Comparison of ENCODE assay signal across 15 cellular contexts in the genomic region with DNA sequence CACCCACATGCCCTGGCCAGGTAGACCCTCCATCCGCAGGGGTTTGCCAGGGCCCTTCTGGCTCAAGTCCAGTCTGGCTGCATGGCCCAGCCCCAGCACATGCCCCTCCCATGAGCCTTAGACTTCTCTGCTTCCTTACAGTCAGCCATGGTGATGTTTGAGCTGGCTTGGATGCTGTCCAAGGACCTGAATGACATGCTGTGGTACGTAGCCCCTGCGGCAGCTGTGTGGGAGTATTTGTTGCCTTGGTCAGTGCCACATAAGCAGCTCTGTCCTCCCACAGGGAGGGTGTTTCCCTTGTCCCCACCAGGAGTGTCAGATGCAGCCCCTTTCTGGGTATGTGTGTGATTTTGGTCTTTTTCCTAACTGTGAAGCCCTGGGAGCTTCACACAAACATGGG. TPM values are rescaled to one million over a fixed set of nuclear protein-coding genes. Genes with fewer than 3 reads are reported as not detected.
DNase-seq lines count a peak whose midpoint lies in the region; ATAC-seq, FAIRE-seq and TF ChIP-seq lines count a peak whose summit lies in the region.
"Had no signal": no experiment of that assay in that cellular context is flagged by ENCODE, and none has a peak within 500 bp of the region (broad histone marks: within the 10 kb centered on the region; RNA-seq: fewer than 3 reads in every experiment).

No MANE protein-coding gene starts in this region.

- H3K4me1 ChIP-seq in SK-N-SH (ENCODE audit: control insufficient read depth in 1 of 2, insufficient read depth in 2 of 2, low read depth in 1 of 2, low read length in 1 of 2) (no peaks in the 10 kb centered on the region), adipocyte (ENCODE audit: control insufficient read depth, insufficient read depth, low read length) (no peaks in the 10 kb centered on the region), gastroesophageal sphincter (no peaks in the 10 kb centered on the region)

- peaks cover 5 to 6% of the 10 kb centered on the region in 2 experiments for H3K36me3 ChIP-seq in SK-N-SH (replicated peaks in 1 of 2; ENCODE audit: control insufficient read depth in 1 of 2, insufficient read depth in 2 of 2, low read length in 1 of 2)
- no peaks in the 10 kb centered on the region for H3K36me3 ChIP-seq in adipocyte (ENCODE audit: control insufficient read depth, insufficient read depth, low read length, severe bottlenecking)
- H3K36me3 ChIP-seq in gastroesophageal sphincter = no peaks in the 10 kb centered on the region

- POLR2A ChIA-PET in SK-N-SH (lab: Yijun Ruan, JAX) = no interaction called here

- H3K9me2 ChIP-seq in SK-N-SH = no peaks in the 10 kb centered on the region

- no peak overlapping the region for H3K9ac ChIP-seq in SK-N-SH
- no peak overlapping the region for H3K9ac ChIP-seq in adipocyte (ENCODE audit: low read length)

- no peak overlapping the region for H3K4me3 Mint-ChIP-seq in CD14-positive monocyte
- H3K4me3 Mint-ChIP-seq: activated CD8-positive, alpha-beta T cell treated with anti-CD3 and anti-CD28 coated beads, Interleukin-2, amount 10 ng/mL, durations not matched to agents 7 days and 5 days; GM23338 had no signal

- 0 out of 3 replicates have a peak, but pooled peaks have one; percentile 52 for ATAC-seq in SK-N-SH treated with all-trans-retinoic acid at 6 μM for 48 hours
- peak; percentile 22 for ATAC-seq in gastroesophageal sphincter
- no peak for ATAC-seq in HG03342 (IDR thresholded peaks at IDR 0.05; ENCODE audit: unreplicated experiment)
- ATAC-seq: activated CD8-positive, alpha-beta T cell treated with anti-CD3 and anti-CD28 coated beads, Interleukin-2, amount 10 ng/mL, durations not matched to agents 7 days and 5 days; GM23338 had no signal

- H3K79me2 ChIP-seq in SK-N-SH (ENCODE audit: insufficient read depth) = no peaks in the 10 kb centered on the region

- peaks cover 13 to 56% of the 10 kb centered on the region in 2 donors for H3K36me3 Mint-ChIP-seq in CD14-positive monocyte

- no peaks in the 10 kb centered on the region for H4K20me1 ChIP-seq in SK-N-SH (ENCODE audit: insufficient read depth)

- no peak overlapping the region for H3K4me3 ChIP-seq in SK-N-SH (ENCODE audit: low read depth in 2 of 2, low read length in 1 of 2)
- no peak overlapping the region for H3K4me3 ChIP-seq in adipocyte (ENCODE audit: low read length)
- H3K4me3 ChIP-seq in gastroesophageal sphincter = no peak overlapping the region
- H3K4me3 ChIP-seq: GM23338 had no signal

- WGBS in SK-N-SH (ENCODE audit: low lambda C conversion rate) = 83% methylated on average over 1 of the region's 3 CpGs
- WGBS in gastroesophageal sphincter (ENCODE audit: low coverage in 1 of 2), 2 donors = 55 to 67% methylated on average over 1 to 2 of the region's 3 CpGs

- no peak for TF ChIP-seq RAD21 in SK-N-SH (IDR thresholded peaks at IDR 0.05; ENCODE audit: low read length)

- peak overlapping the region in 1 of 7 donors; percentile 31 for H3K27ac Mint-ChIP-seq in CD14-positive monocyte
- H3K27ac Mint-ChIP-seq: activated CD8-positive, alpha-beta T cell treated with anti-CD3 and anti-CD28 coated beads, Interleukin-2, amount 10 ng/mL, durations not matched to agents 7 days and 5 days; activated naive CD4-positive, alpha-beta T cell treated with anti-CD3 and anti-CD28 coated beads, Interleukin-2, amount 50 U/mL, for 72 hours; GM23338 had no signal

- FAIRE-seq in urothelium cell line (lab: Jason Lieb, UNC) = peak; percentile 53
- FAIRE-seq: small intestine had no signal

- CTCF ChIA-PET in SK-N-SH (lab: Yijun Ruan, JAX) = interaction anchor here (2.2 kb wide), 1 partner anchor 133 kb away, joined by 8 read pairs; no protein-coding TSS in a partner anchor

- H3K27me3 Mint-ChIP-seq in CD14-positive monocyte (ENCODE audit: low read depth in 3 of 3) = no peaks in the 10 kb centered on the region

- H3K27ac ChIP-seq in SK-N-SH (ENCODE audit: low read depth in 2 of 2, low read length in 1 of 2) = no peak overlapping the region
- H3K27ac ChIP-seq in gastroesophageal sphincter = no peak overlapping the region

- H3K9me3 Mint-ChIP-seq in CD14-positive monocyte = no peaks in the 10 kb centered on the region
- H3K9me3 Mint-ChIP-seq: activated naive CD4-positive, alpha-beta T cell treated with anti-CD3 and anti-CD28 coated beads, Interleukin-2, amount 50 U/mL, for 72 hours; GM23338 had no signal

- TF ChIP-seq EP300 in SK-N-SH (IDR thresholded peaks at IDR 0.05; ENCODE audit: borderline replicate concordance in 1 of 2, low read depth in 1 of 2, low read length in 1 of 2) (no peak), gastroesophageal sphincter (IDR thresholded peaks at IDR 0.05) (no peak)

- TF ChIP-seq CTCF in SK-N-SH (IDR thresholded peaks at IDR 0.05) = no peak
- no peak for TF ChIP-seq CTCF in gastroesophageal sphincter (IDR thresholded peaks at IDR 0.05)
- no peak for TF ChIP-seq CTCF in CD14-positive monocyte (IDR thresholded peaks at IDR 0.05)

- no peak overlapping the region for H2AFZ ChIP-seq in SK-N-SH (ENCODE audit: low read depth)
- H2AFZ ChIP-seq: GM23338 had no signal

- no peak for DNase-seq in SK-N-SH
- peak; percentile 32 for DNase-seq in adipocyte (ENCODE audit: low read depth)
- DNase-seq in urothelium cell line (ENCODE audit: low spot score) = no peak
- DNase-seq in CD14-positive monocyte (ENCODE audit: low spot score) = no peak
- no peak for DNase-seq in amniotic stem cell (lab: John Stamatoyannopoulos, UW)
- DNase-seq: ACHN; activated CD8-positive, alpha-beta T cell treated with anti-CD3 and anti-CD28 coated beads, Interleukin-2, amount 10 ng/mL, durations not matched to agents 7 days and 5 days; effector CD8-positive, alpha-beta T cell; NCI-H510A; small intestine had no signal

- no peaks in the 10 kb centered on the region for H3K9me3 ChIP-seq in SK-N-SH
- no peaks in the 10 kb centered on the region for H3K9me3 ChIP-seq in adipocyte (ENCODE audit: control insufficient read depth, low read length)
- no peaks in the 10 kb centered on the region for H3K9me3 ChIP-seq in gastroesophageal sphincter

- intact Hi-C loops in CD14-positive monocyte (cut with micrococcal nuclease) = loop anchor here in 1 of 2 donors (10.0 kb wide), 1 partner anchor 138 kb away; no protein-coding TSS in a partner anchor

- H3K4me1 Mint-ChIP-seq in CD14-positive monocyte = no peaks in the 10 kb centered on the region
- H3K4me1 Mint-ChIP-seq: GM23338 had no signal

- H3K27me3 ChIP-seq in SK-N-SH (ENCODE audit: insufficient read depth) = no peaks in the 10 kb centered on the region
- no peaks in the 10 kb centered on the region for H3K27me3 ChIP-seq in adipocyte (replicated peaks; ENCODE audit: control insufficient read depth, insufficient read depth, low read length)
- H3K27me3 ChIP-seq in gastroesophageal sphincter = peaks cover 9% of the 10 kb centered on the region

- no peaks in the 10 kb centered on the region for H3F3A ChIP-seq in SK-N-SH (replicated peaks; ENCODE audit: insufficient read depth)

- no peak for TF ChIP-seq POLR2A in gastroesophageal sphincter (IDR thresholded peaks at IDR 0.05)

- no peak overlapping the region for H3K4me2 ChIP-seq in SK-N-SH
- H3K4me2 ChIP-seq: GM23338 had no signal

TF ChIP-seq in SK-N-SH treated with all-trans-retinoic acid at 6 μM for 48 hours, 23 proteins besides CTCF, POLR2A, EP300 and RAD21 (continues in another document):
- TF ChIP-seq TOX (CRISPR knock-in tag; IDR thresholded peaks at IDR 0.05; ENCODE audit: borderline replicate concordance) (no peak), ZFP3 (CRISPR knock-in tag; IDR thresholded peaks at IDR 0.05) (no peak), ZNF70 (CRISPR knock-in tag; IDR thresholded peaks at IDR 0.05) (no peak), TCF4 (CRISPR knock-in tag; IDR thresholded peaks at IDR 0.05; ENCODE audit: borderline replicate concordance) (no peak), BACH2 (CRISPR knock-in tag; IDR thresholded peaks at IDR 0.05; ENCODE audit: borderline replicate concordance) (no peak)

TF ChIP-seq in SK-N-SH, 30 proteins besides CTCF, POLR2A, EP300 and RAD21:
- no peak for TF ChIP-seq MEF2A (IDR thresholded peaks at IDR 0.05; ENCODE audit: borderline replicate concordance, low read depth)

RNA-seq across cellular contexts. Expression of a gene that starts 17.5 kb away (rescaled TPM):
- polyA plus RNA-seq in SK-N-SH (2012; rRNA removed) (23.6 and 26.4 TPM in 2 replicates), CD14-positive monocyte (not detected)
- 21.2 and 22.9 TPM in 2 replicates for polyA plus RNA-seq in SK-N-SH (2012; cell fraction: cytosol; rRNA removed)
- 37.9 and 38.2 TPM in 2 replicates for polyA plus RNA-seq in SK-N-SH (2012; cell fraction: nucleus; rRNA removed)
- 1 to 10 TPM in 1 of 4 donors, not detected in 3; 2.1 TPM for total RNA-seq in gastroesophageal sphincter

RNA-seq across cellular contexts. Expression of a gene that starts 18.3 kb away (rescaled TPM):
- 111 and 122 TPM in 2 replicates for polyA plus RNA-seq in SK-N-SH (2012; rRNA removed)
- 91.4 and 107 TPM in 2 replicates for polyA plus RNA-seq in SK-N-SH (2012; cell fraction: cytosol; rRNA removed)
- polyA plus RNA-seq in SK-N-SH (2012; cell fraction: nucleus; rRNA removed) = 84.4 and 109 TPM in 2 replicates
- total RNA-seq in gastroesophageal sphincter = 10 to 100 TPM; 22.7 to 56.2 (median 38.2) TPM
- 10 to 100 TPM; 68.5 to 82.5 TPM for polyA plus RNA-seq in CD14-positive monocyte

RNA-seq across cellular contexts. Expression of a gene that starts 27.0 kb away (rescaled TPM):
- not detected in 2 replicates for polyA plus RNA-seq in SK-N-SH (2012; rRNA removed)
- polyA plus RNA-seq in SK-N-SH (2012; cell fraction: cytosol; rRNA removed) = not detected in 2 replicates
- not detected in 2 replicates for polyA plus RNA-seq in SK-N-SH (2012; cell fraction: nucleus; rRNA removed)
- 100 to 1,000 TPM in 2 of 4 donors, 10 to 100 TPM in 2; 29.6 to 149 (median 93.3) TPM for total RNA-seq in gastroesophageal sphincter
- under 1 TPM; 0.27 to 0.35 TPM for polyA plus RNA-seq in CD14-positive monocyte
- total RNA-seq: activated CD8-positive, alpha-beta T cell treated with anti-CD3 and anti-CD28 coated beads, Interleukin-2, amount 10 ng/mL, durations not matched to agents 7 days and 5 days; activated naive CD4-positive, alpha-beta T cell treated with anti-CD3 and anti-CD28 coated beads, Interleukin-2, amount 50 U/mL, for 72 hours had no signal

RNA-seq across cellular contexts. Expression of a gene that starts 49.7 kb away (rescaled TPM):
- polyA plus RNA-seq in SK-N-SH (2012; rRNA removed) = 17.7 and 22.2 TPM in 2 replicates
- 21.1 and 21.7 TPM in 2 replicates for polyA plus RNA-seq in SK-N-SH (2012; cell fraction: cytosol; rRNA removed)
- 11.1 and 14.0 TPM in 2 replicates for polyA plus RNA-seq in SK-N-SH (2012; cell fraction: nucleus; rRNA removed)
- total RNA-seq in gastroesophageal sphincter = 100 to 1,000 TPM in 2 of 4 donors, 10 to 100 TPM in 2; 69.4 to 107 (median 97.0) TPM
- 10 to 100 TPM; 38.4 to 40.3 TPM for polyA plus RNA-seq in CD14-positive monocyte

Comparison
In these comparisons a context has a peak if more than half of its experiments do, and no peak if none do; other contexts are left out.
1. RNA of a gene that starts 17.5 kb away (polyA plus RNA-seq): 21.2 to 38.2 TPM in SK-N-SH; not detected in CD14-positive monocyte; every median in the first group is over 10 times any median in the second.